7 cellular contexts compared by ENCODE assay signal in the genomic region with DNA sequence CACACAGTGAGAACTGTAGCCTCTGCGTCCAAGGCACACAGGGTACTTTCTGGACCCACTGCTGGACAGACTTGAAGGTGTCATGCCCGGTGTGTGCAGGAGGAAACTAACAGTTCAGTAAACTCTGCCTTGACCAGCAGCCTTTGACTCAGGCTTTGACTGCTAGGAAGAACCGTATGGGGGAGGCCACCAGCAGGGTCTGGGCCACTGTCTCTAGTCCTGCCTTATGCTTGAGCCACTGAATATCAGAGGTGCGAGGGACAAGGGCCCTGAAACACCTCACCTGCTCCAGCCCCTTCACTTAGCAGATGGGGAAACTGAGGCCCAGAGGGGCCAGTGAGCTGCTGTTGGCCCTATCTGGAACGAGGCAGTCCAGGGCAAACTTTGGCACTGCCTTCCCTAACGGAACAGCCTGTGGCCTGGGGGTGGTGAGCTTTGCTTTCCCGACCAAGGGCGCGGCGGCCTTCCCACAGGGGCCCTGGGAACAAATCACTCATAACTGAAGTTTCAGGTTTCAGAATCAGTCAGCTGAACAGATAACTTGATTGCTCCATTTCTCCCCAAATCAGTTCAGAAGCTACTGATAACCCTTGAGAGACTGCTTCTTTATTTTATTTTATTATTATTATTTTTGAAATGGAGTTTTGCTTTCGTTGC.
DNase-seq lines count a peak whose midpoint lies in the region; ATAC-seq and TF ChIP-seq lines count a peak whose summit lies in the region.

No MANE protein-coding gene starts in this region.

- WGBS in suprapubic skin, result 76% methylated on average over 9 of the region's 11 CpGs

- no peak overlapping the region for H3K27ac ChIP-seq in suprapubic skin

- no peak overlapping the region for H3K4me3 ChIP-seq in suprapubic skin

- peak; percentile 68 for ATAC-seq in GM19035 (IDR thresholded peaks at IDR 0.05; ENCODE audit: unreplicated experiment)
- ATAC-seq in HG02973 (IDR thresholded peaks at IDR 0.05; ENCODE audit: unreplicated experiment), result peak; percentile 51

- TF ChIP-seq CTCF in suprapubic skin (IDR thresholded peaks at IDR 0.05), result no peak

- peak; percentile 80 to 82 for DNase-seq in activated T-cell treated with anti-CD3 and anti-CD28 coated beads, Interleukin-2, amount 50 U/mL, for 48 hours
- DNase-seq in stimulated activated CD8-positive, alpha-beta memory T cell treated with anti-CD3 and anti-CD28 coated beads, Interleukin-4, amount 100 ng/mL, for 24 hours (ENCODE audit: low read depth), result peak; percentile 35
- DNase-seq in suprapubic skin (ENCODE audit: low spot score in 2 of 2), result no peak
- DNase-seq in dedifferentiated amniotic fluid mesenchymal stem cell (ENCODE audit: extremely low spot score), result no peak
- DNase-seq in DMS153 treated with DMSO at 0.1 percent for 48 hours (lab: John Stamatoyannopoulos, UW; ENCODE audit: unreplicated experiment), result no peak

- H3K9me3 ChIP-seq in suprapubic skin, result no peaks in the 10 kb centered on the region

- H3K36me3 ChIP-seq in suprapubic skin, result peaks cover 31% of the 10 kb centered on the region

- TF ChIP-seq POLR2A in suprapubic skin (IDR thresholded peaks at IDR 0.05), result no peak

- TF ChIP-seq EP300 in suprapubic skin (IDR thresholded peaks at IDR 0.05), result no peak

- H3K27me3 ChIP-seq in suprapubic skin, result no peaks in the 10 kb centered on the region

- H3K4me1 ChIP-seq in suprapubic skin, result peaks cover 31% of the 10 kb centered on the region

Comparison
In these comparisons a context has a peak if more than half of its experiments do, and no peak if none do; other contexts are left out.
1. DNase-seq: peak in activated T-cell treated with anti-CD3 and anti-CD28 coated beads, Interleukin-2, amount 50 U/mL, for 48 hours (2 of 2) and stimulated activated CD8-positive, alpha-beta memory T cell treated with anti-CD3 and anti-CD28 coated beads, Interleukin-4, amount 100 ng/mL, for 24 hours (single experiment); none in suprapubic skin (0 of 2), dedifferentiated amniotic fluid mesenchymal stem cell (single experiment) and DMS153 treated with DMSO at 0.1 percent for 48 hours (single experiment).